8 cellular contexts compared by ENCODE assay signal in the genomic region with DNA sequence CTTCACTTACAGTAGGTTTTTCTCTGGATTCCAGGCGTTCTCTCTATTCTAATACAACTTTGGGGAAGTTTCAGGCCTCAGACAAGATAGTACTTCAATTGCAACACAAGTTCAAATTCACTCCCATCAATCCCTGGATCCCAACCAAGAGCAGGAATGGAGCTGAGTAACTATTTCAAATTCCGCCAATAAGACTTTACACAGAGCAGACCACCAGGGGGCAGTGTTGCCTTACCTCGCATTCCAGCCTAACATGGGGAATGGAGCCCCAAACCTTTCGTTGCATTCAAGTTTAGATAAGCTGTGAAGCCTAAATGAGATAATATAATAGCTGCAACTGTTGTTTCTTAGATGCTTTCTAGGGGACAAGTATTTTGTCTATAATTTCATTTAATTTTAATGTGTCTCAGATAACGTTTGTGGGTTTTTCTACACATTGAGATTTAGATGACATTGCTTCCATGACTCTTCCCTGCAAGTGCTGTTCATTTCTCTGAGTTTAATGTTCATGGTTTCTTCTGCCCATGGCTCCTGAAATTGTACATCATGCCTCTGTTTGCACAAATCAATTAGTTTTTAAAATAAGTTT.
DNase-seq lines count a peak whose midpoint lies in the region; ATAC-seq, FAIRE-seq and TF ChIP-seq lines count a peak whose summit lies in the region.

No MANE protein-coding gene starts in this region.

- peak; percentile 81 for FAIRE-seq in A204.1 (lab: Jason Lieb, UNC)

- H3K4me1 ChIP-seq in liver (ENCODE audit: control insufficient read depth in 4 of 4, insufficient read depth in 4 of 4, low read length in 3 of 4), result no peaks in the 10 kb centered on the region

- no peaks in the 10 kb centered on the region for H3K36me3 ChIP-seq in liver (ENCODE audit: control insufficient read depth in 4 of 4, insufficient read depth in 3 of 4, low read depth in 1 of 4, low read length in 3 of 4)

- H3K27me3 ChIP-seq in liver (ENCODE audit: control insufficient read depth in 4 of 4, insufficient read depth in 4 of 4, low read length in 3 of 4), result peaks cover 0 to 4% (median 0%) of the 10 kb centered on the region in 4 donors

- TF ChIP-seq RAD21 in liver (IDR thresholded peaks at IDR 0.05), result peak; percentile 86 to 91

- no peaks in the 10 kb centered on the region for H3K9me3 ChIP-seq in liver (ENCODE audit: control insufficient read depth in 4 of 4, low read length in 3 of 4)

- TF ChIP-seq CTCF in GM12875 (IDR thresholded peaks at IDR 0.05; ENCODE audit: borderline replicate concordance, insufficient read depth, low read depth, low read length) (peak; percentile 74), choroid plexus epithelial cell (conservative IDR thresholded peaks at IDR 0.05; ENCODE audit: low read depth, low read length) (peak; percentile 94), liver (IDR thresholded peaks at IDR 0.05; ENCODE audit: low read depth, low read length, missing input control) (peak; percentile 70)

- peak; percentile 86 for ATAC-seq in HG02884 (IDR thresholded peaks at IDR 0.05; ENCODE audit: unreplicated experiment)

- H3K27ac ChIP-seq in liver (ENCODE audit: low read depth in 1 of 2, low read length in 2 of 2), result no peak overlapping the region

- DNase-seq in NCI-H2029 treated with DMSO at 0.1 percent for 48 hours (lab: John Stamatoyannopoulos, UW) (peak; percentile 9), choroid plexus epithelial cell (ENCODE audit: low read depth) (peak; percentile 82)
- DNase-seq in activated CD4-positive, CD25-positive, alpha-beta regulatory T cell treated with anti-CD3 and anti-CD28 coated beads, Interleukin-2, amount 50 U/mL, for 16 hours (ENCODE audit: low read depth, low spot score), result peak; percentile 1
- DNase-seq in stimulated activated CD8-positive, alpha-beta memory T cell treated with anti-CD3 and anti-CD28 coated beads, Interleukin-12 subunit alpha, Interleukin-12 subunit beta, amount 100 ng/mL, for 1 hour (ENCODE audit: low read depth), result peak; percentile 49

- H3K4me3 ChIP-seq in GM12875 (ENCODE audit: low read depth, low read length), result no peak overlapping the region
- no peak overlapping the region for H3K4me3 ChIP-seq in choroid plexus epithelial cell (ENCODE audit: low read depth, low read length)
- no peak overlapping the region for H3K4me3 ChIP-seq in liver (ENCODE audit: low read depth in 1 of 3, low read length in 3 of 3)

- WGBS in liver, result 26% methylated on average over 5 of the region's 5 CpGs

- no peak overlapping the region for H3K9ac ChIP-seq in liver (ENCODE audit: low read depth in 1 of 2, low read length in 2 of 2)

TF ChIP-seq in liver, 16 proteins besides CTCF, POLR2A, EP300 and RAD21:
- no peak for TF ChIP-seq EGR1 (IDR thresholded peaks at IDR 0.05; ENCODE audit: low read depth in 2 of 2)
- TF ChIP-seq TAF1 (conservative IDR thresholded peaks at IDR 0.05), result no peak
- TF ChIP-seq RXRA (IDR thresholded peaks at IDR 0.05), result no peak
- no peak for TF ChIP-seq JUND (IDR thresholded peaks at IDR 0.05)
- no peak for TF ChIP-seq NR2F2 (IDR thresholded peaks at IDR 0.05)
- no peak for TF ChIP-seq FOXA2 (IDR thresholded peaks at IDR 0.05)
- no peak for TF ChIP-seq HNF4A (conservative IDR thresholded peaks at IDR 0.05)
- TF ChIP-seq SP1 (IDR thresholded peaks at IDR 0.05), result no peak
- no peak for TF ChIP-seq YY1 (IDR thresholded peaks at IDR 0.05)
- TF ChIP-seq FOXA1 (IDR thresholded peaks at IDR 0.05), result no peak
- TF ChIP-seq, protein P1, sequence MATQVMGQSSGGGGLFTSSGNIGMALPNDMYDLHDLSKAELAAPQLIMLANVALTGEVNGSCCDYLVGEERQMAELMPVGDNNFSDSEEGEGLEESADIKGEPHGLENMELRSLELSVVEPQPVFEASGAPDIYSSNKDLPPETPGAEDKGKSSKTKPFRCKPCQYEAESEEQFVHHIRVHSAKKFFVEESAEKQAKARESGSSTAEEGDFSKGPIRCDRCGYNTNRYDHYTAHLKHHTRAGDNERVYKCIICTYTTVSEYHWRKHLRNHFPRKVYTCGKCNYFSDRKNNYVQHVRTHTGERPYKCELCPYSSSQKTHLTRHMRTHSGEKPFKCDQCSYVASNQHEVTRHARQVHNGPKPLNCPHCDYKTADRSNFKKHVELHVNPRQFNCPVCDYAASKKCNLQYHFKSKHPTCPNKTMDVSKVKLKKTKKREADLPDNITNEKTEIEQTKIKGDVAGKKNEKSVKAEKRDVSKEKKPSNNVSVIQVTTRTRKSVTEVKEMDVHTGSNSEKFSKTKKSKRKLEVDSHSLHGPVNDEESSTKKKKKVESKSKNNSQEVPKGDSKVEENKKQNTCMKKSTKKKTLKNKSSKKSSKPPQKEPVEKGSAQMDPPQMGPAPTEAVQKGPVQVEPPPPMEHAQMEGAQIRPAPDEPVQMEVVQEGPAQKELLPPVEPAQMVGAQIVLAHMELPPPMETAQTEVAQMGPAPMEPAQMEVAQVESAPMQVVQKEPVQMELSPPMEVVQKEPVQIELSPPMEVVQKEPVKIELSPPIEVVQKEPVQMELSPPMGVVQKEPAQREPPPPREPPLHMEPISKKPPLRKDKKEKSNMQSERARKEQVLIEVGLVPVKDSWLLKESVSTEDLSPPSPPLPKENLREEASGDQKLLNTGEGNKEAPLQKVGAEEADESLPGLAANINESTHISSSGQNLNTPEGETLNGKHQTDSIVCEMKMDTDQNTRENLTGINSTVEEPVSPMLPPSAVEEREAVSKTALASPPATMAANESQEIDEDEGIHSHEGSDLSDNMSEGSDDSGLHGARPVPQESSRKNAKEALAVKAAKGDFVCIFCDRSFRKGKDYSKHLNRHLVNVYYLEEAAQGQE (IDR thresholded peaks at IDR 0.05), result no peak
- TF ChIP-seq HNF4G (IDR thresholded peaks at IDR 0.05), result no peak
- TF ChIP-seq, protein P2, sequence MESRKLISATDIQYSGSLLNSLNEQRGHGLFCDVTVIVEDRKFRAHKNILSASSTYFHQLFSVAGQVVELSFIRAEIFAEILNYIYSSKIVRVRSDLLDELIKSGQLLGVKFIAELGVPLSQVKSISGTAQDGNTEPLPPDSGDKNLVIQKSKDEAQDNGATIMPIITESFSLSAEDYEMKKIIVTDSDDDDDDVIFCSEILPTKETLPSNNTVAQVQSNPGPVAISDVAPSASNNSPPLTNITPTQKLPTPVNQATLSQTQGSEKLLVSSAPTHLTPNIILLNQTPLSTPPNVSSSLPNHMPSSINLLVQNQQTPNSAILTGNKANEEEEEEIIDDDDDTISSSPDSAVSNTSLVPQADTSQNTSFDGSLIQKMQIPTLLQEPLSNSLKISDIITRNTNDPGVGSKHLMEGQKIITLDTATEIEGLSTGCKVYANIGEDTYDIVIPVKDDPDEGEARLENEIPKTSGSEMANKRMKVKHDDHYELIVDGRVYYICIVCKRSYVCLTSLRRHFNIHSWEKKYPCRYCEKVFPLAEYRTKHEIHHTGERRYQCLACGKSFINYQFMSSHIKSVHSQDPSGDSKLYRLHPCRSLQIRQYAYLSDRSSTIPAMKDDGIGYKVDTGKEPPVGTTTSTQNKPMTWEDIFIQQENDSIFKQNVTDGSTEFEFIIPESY (IDR thresholded peaks at IDR 0.05), result no peak
- TF ChIP-seq, protein P3, sequence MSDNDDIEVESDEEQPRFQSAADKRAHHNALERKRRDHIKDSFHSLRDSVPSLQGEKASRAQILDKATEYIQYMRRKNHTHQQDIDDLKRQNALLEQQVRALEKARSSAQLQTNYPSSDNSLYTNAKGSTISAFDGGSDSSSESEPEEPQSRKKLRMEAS (IDR thresholded peaks at IDR 0.05), result no peak
- no peak for TF ChIP-seq GABPA (IDR thresholded peaks at IDR 0.05 in 1 of 2, conservative IDR thresholded peaks at IDR 0.05 in 1 of 2)
- TF ChIP-seq, protein P4, sequence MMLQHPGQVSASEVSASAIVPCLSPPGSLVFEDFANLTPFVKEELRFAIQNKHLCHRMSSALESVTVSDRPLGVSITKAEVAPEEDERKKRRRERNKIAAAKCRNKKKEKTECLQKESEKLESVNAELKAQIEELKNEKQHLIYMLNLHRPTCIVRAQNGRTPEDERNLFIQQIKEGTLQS (IDR thresholded peaks at IDR 0.05), result no peak

Comparison
In these comparisons a context has a peak if more than half of its experiments do, and no peak if none do; other contexts are left out.
1. DNase-seq: peak in every context shown above with its lines; median percentile 82 in choroid plexus epithelial cell; 49 in stimulated activated CD8-positive, alpha-beta memory T cell treated with anti-CD3 and anti-CD28 coated beads, Interleukin-12 subunit alpha, Interleukin-12 subunit beta, amount 100 ng/mL, for 1 hour; 9 in NCI-H2029 treated with DMSO at 0.1 percent for 48 hours; 1 in activated CD4-positive, CD25-positive, alpha-beta regulatory T cell treated with anti-CD3 and anti-CD28 coated beads, Interleukin-2, amount 50 U/mL, for 16 hours.